17 cellular contexts compared by ENCODE assay signal in the genomic region with DNA sequence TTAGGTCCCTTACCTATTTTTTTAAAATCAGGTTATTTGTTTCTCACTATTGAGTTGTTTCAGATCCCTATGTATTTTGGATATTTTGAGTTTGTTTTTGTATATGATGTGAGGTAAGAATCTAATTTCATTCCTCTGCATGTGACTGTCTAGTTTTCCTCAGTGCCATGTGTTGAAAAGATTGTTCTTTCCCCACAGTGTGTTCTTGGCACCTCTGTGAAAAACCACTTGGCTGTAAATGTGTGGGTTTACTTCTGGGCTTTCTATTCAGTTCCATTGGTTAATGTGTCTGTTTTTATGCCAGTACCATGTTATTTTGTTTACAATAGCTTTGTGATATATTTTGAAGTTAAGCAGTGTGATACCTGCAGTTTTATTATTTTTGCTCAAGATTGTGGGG.
DNase-seq lines count a peak whose midpoint lies in the region; ATAC-seq and TF ChIP-seq lines count a peak whose summit lies in the region.
"Had no signal": no experiment of that assay in that cellular context is flagged by ENCODE, and none has a peak within 500 bp of the region (broad histone marks: within the 10 kb centered on the region; RNA-seq: fewer than 3 reads in every experiment).

No MANE protein-coding gene starts in this region.

- TF ChIP-seq POLR2A in body of pancreas (IDR thresholded peaks at IDR 0.05) = no peak
- no peak for TF ChIP-seq POLR2A in prostate gland (IDR thresholded peaks at IDR 0.05)

- H3K36me3 ChIP-seq in body of pancreas (replicated peaks in 1 of 2; ENCODE audit: insufficient read depth in 1 of 2, low read depth in 2 of 2) = no peaks in the 10 kb centered on the region
- no peaks in the 10 kb centered on the region for H3K36me3 ChIP-seq in prostate gland
- H3K36me3 ChIP-seq: BLaER1 had no signal

- no peak for TF ChIP-seq CTCF in body of pancreas (IDR thresholded peaks at IDR 0.05)
- TF ChIP-seq CTCF in prostate gland (IDR thresholded peaks at IDR 0.05) = no peak

- DNase-seq in body of pancreas (no peak), occipital lobe (lab: John Stamatoyannopoulos, UW) (peak; percentile 0), superior temporal gyrus (ENCODE audit: extremely low spot score) (peak; percentile 36), HT-29 (ENCODE audit: low spot score) (no peak), prostate gland (ENCODE audit: low spot score) (no peak), ureter (ENCODE audit: low spot score) (no peak)
- DNase-seq: Caco-2; CD4-positive, CD25-positive, alpha-beta regulatory T cell; CD8-positive, alpha-beta T cell; DMS 273 treated with DMSO at 0.1 percent for 48 hours; DMS79; GF-D8; H9 had no signal

- peak; percentile 55 for ATAC-seq in body of pancreas
- ATAC-seq: CD8-positive, alpha-beta T cell; GM23338; HCT116 had no signal

- no peaks in the 10 kb centered on the region for H3K27me3 ChIP-seq in body of pancreas
- H3K27me3 ChIP-seq in prostate gland (replicated peaks; ENCODE audit: insufficient read depth) = no peaks in the 10 kb centered on the region
- H3K27me3 ChIP-seq: BLaER1 had no signal

- H3K27ac ChIP-seq in body of pancreas (peak overlapping the region in 3 of 4 donors; percentile 17 to 65 (median 49)), prostate gland (no peak overlapping the region)
- H3K27ac ChIP-seq: BLaER1, C4-2B had no signal

- intact Hi-C loops in body of pancreas (cut with DNase I) (no loop called here), prostate gland (cut with DNase I) (no loop called here)

- H3K9me3 ChIP-seq in body of pancreas (no peaks in the 10 kb centered on the region), prostate gland (no peaks in the 10 kb centered on the region)
- H3K9me3 ChIP-seq: BLaER1, Caco-2 had no signal

- no peak overlapping the region for H3K4me3 ChIP-seq in body of pancreas
- no peak overlapping the region for H3K4me3 ChIP-seq in prostate gland
- H3K4me3 ChIP-seq: BLaER1, GM23338 had no signal

- peaks cover 12% of the 10 kb centered on the region for H3K4me1 ChIP-seq in body of pancreas
- no peaks in the 10 kb centered on the region for H3K4me1 ChIP-seq in prostate gland (replicated peaks)
- H3K4me1 ChIP-seq: BLaER1, Caco-2 had no signal

Comparison
In these comparisons a context has a peak if more than half of its experiments do, and no peak if none do; other contexts are left out.
1. DNase-seq: peak in occipital lobe (single experiment) and superior temporal gyrus (single experiment); none in body of pancreas (0 of 4), HT-29 (single experiment), prostate gland (single experiment) and ureter (single experiment).
2. H3K27ac ChIP-seq: peak in body of pancreas (3 of 4); none in prostate gland (0 of 2).